In genomic region chr11:121023848-121024751, GRCh38 we compare ENCODE assay signal across 1 cellular context.
TF ChIP-seq lines count a peak whose summit lies in the region.

TSS of gene TBCEL (plus strand) at chr11:121024102. CDS start at chr11:121045691, 21,589 bp downstream.

TF ChIP-seq in K562, 482 proteins besides CTCF, POLR2A, EP300 and RAD21 (continued from another document and continues in another):
- TF ChIP-seq CREB3 (tag; conservative IDR thresholded peaks at IDR 0.05; ENCODE audit: low read depth) (no peak), MCM5 (IDR thresholded peaks at IDR 0.05; ENCODE audit: low read depth) (no peak), DDX20 (tag; IDR thresholded peaks at IDR 0.05; ENCODE audit: low read depth) (no peak), ZBTB40 (IDR thresholded peaks at IDR 0.05) (peak; percentile 85), ZBTB40 (CRISPR knock-in tag; IDR thresholded peaks at IDR 0.05) (no peak), ARID2 (IDR thresholded peaks at IDR 0.05) (no peak), ETV6 (IDR thresholded peaks at IDR 0.05; ENCODE audit: borderline replicate concordance in 1 of 2, low read depth in 2 of 2, low read length in 1 of 2) (no peak), ETV6 (CRISPR knock-in tag; IDR thresholded peaks at IDR 0.05; ENCODE audit: borderline replicate concordance) (no peak), NUFIP1 (IDR thresholded peaks at IDR 0.05; ENCODE audit: partially characterized antibody) (no peak), ZNF175 (CRISPR knock-in tag; IDR thresholded peaks at IDR 0.05; ENCODE audit: low read depth) (no peak), E2F8 (IDR thresholded peaks at IDR 0.05; ENCODE audit: low read depth, partially characterized antibody) (peak; percentile 38), HDAC3 (IDR thresholded peaks at IDR 0.05; ENCODE audit: borderline replicate concordance, partially characterized antibody) (no peak), KLF1 (tag; IDR thresholded peaks at IDR 0.05) (no peak), THRB (CRISPR knock-in tag; conservative IDR thresholded peaks at IDR 0.05) (no peak), TAL1 (IDR thresholded peaks at IDR 0.05) (no peak), SOX6 (IDR thresholded peaks at IDR 0.05) (peak; percentile 57), ZNF184 (CRISPR knock-in tag; IDR thresholded peaks at IDR 0.05) (no peak), POLR2AphosphoS2 (IDR thresholded peaks at IDR 0.05; ENCODE audit: low read length) (no peak), ZNF277 (CRISPR knock-in tag; IDR thresholded peaks at IDR 0.05; ENCODE audit: borderline replicate concordance) (no peak), ZNF592 (IDR thresholded peaks at IDR 0.05) (no peak), HDAC6 (IDR thresholded peaks at IDR 0.05; ENCODE audit: low read depth, low read length) (no peak), SMAD3 (CRISPR knock-in tag; conservative IDR thresholded peaks at IDR 0.05) (no peak), GABPB2 (CRISPR knock-in tag; conservative IDR thresholded peaks at IDR 0.05) (no peak), GABPA (tag; conservative IDR thresholded peaks at IDR 0.05; ENCODE audit: low read depth) (peak; percentile 93)
